8 cellular contexts compared by ENCODE assay signal in the genomic region with DNA sequence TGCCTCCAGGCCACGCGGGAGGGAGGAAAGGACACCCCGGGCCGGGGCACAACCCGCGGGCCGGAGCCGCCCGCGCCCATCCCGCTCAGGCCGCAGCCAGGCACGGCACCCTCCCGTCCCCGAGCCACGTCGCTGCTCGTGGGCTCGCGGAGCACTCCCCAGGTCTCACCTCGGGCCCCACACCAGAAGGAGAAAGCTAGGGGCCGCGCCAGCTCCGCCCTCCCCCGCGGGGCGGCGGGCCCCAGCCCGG. TPM values are rescaled to one million over a fixed set of nuclear protein-coding genes. Genes with fewer than 3 reads are reported as not detected.
DNase-seq lines count a peak whose midpoint lies in the region; ATAC-seq and TF ChIP-seq lines count a peak whose summit lies in the region.

No MANE protein-coding gene starts in this region.

- peaks cover 33% of the 10 kb centered on the region for H3K36me3 Mint-ChIP-seq in activated naive CD4-positive, alpha-beta T cell treated with anti-CD3 and anti-CD28 coated beads, Interleukin-2, amount 10 ng/mL, durations not matched to agents 7 days and 5 days
- H3K36me3 Mint-ChIP-seq in activated naive CD8-positive, alpha-beta T cell treated with anti-CD3 and anti-CD28 coated beads, Interleukin-2, amount 50 U/mL, for 24 hours (ENCODE audit: low read depth) = peaks cover 37% of the 10 kb centered on the region

- H3K4me3 Mint-ChIP-seq in activated naive CD4-positive, alpha-beta T cell treated with anti-CD3 and anti-CD28 coated beads, Interleukin-2, amount 10 ng/mL, durations not matched to agents 7 days and 5 days = peak overlapping the region; percentile 89
- H3K4me3 Mint-ChIP-seq in activated naive CD8-positive, alpha-beta T cell treated with anti-CD3 and anti-CD28 coated beads, Interleukin-2, amount 50 U/mL, for 24 hours = peak overlapping the region; percentile 93

- no peaks in the 10 kb centered on the region for H3K9me3 Mint-ChIP-seq in activated naive CD4-positive, alpha-beta T cell treated with anti-CD3 and anti-CD28 coated beads, Interleukin-2, amount 10 ng/mL, durations not matched to agents 7 days and 5 days
- H3K9me3 Mint-ChIP-seq in activated naive CD8-positive, alpha-beta T cell treated with anti-CD3 and anti-CD28 coated beads, Interleukin-2, amount 50 U/mL, for 24 hours = no peaks in the 10 kb centered on the region

- H3K36me3 ChIP-seq in liver (ENCODE audit: control insufficient read depth in 4 of 4, insufficient read depth in 3 of 4, low read depth in 1 of 4, low read length in 3 of 4) = no peaks in the 10 kb centered on the region
- H3K36me3 ChIP-seq in upper lobe of left lung = peaks cover 0 to 5% (median 0%) of the 10 kb centered on the region in 4 donors

- peak overlapping the region; percentile 79 to 97 for H3K9ac ChIP-seq in liver (ENCODE audit: low read depth in 1 of 2, low read length in 2 of 2)

- peak in 1 of 4 donors; percentile 37 for TF ChIP-seq EP300 in upper lobe of left lung (IDR thresholded peaks at IDR 0.05)

- CTCF ChIA-PET in activated naive CD4-positive, alpha-beta T cell treated with anti-CD3 and anti-CD28 coated beads, Interleukin-2, amount 10 ng/mL, durations not matched to agents 7 days and 5 days (lab: Charles Lee) = interaction anchor here (0.9 to 1.2 kb wide), 2 partner anchors 32 to 165 kb away, joined by 3 read pairs; a partner anchor contains a TSS

- H3K27me3 Mint-ChIP-seq in activated naive CD4-positive, alpha-beta T cell treated with anti-CD3 and anti-CD28 coated beads, Interleukin-2, amount 10 ng/mL, durations not matched to agents 7 days and 5 days = no peaks in the 10 kb centered on the region
- peaks cover 2% of the 10 kb centered on the region for H3K27me3 Mint-ChIP-seq in activated naive CD8-positive, alpha-beta T cell treated with anti-CD3 and anti-CD28 coated beads, Interleukin-2, amount 50 U/mL, for 24 hours

- H3K9me3 ChIP-seq in liver (ENCODE audit: control insufficient read depth in 4 of 4, low read length in 3 of 4) (no peaks in the 10 kb centered on the region), upper lobe of left lung (no peaks in the 10 kb centered on the region)

- TF ChIP-seq POLR2A in upper lobe of left lung (IDR thresholded peaks at IDR 0.05) = peak in 1 of 4 donors; percentile 88

- WGBS in liver = under 1% methylated on average over 29 of the region's 29 CpGs
- WGBS in upper lobe of left lung, 2 donors = 1% methylated on average over 15 to 16 of the region's 29 CpGs

- DNase-seq in activated naive CD4-positive, alpha-beta T cell treated with anti-CD3 and anti-CD28 coated beads, Interleukin-2, amount 10 ng/mL, durations not matched to agents 7 days and 5 days = no peak
- no peak for DNase-seq in activated naive CD4-positive, alpha-beta T cell (lab: John Stamatoyannopoulos, UW)
- DNase-seq in activated naive CD8-positive, alpha-beta T cell treated with anti-CD3 and anti-CD28 coated beads, Interleukin-2, amount 50 U/mL, for 24 hours = no peak
- no peak for DNase-seq in upper lobe of left lung
- no peak for DNase-seq in foreskin melanocyte
- DNase-seq in GM10266 (ENCODE audit: extremely low spot score) = no peak

- no peak for TF ChIP-seq RAD21 in liver (IDR thresholded peaks at IDR 0.05)

- H3K4me1 Mint-ChIP-seq in activated naive CD4-positive, alpha-beta T cell treated with anti-CD3 and anti-CD28 coated beads, Interleukin-2, amount 10 ng/mL, durations not matched to agents 7 days and 5 days = peaks cover 71% of the 10 kb centered on the region
- H3K4me1 Mint-ChIP-seq in activated naive CD8-positive, alpha-beta T cell treated with anti-CD3 and anti-CD28 coated beads, Interleukin-2, amount 50 U/mL, for 24 hours = peaks cover 75% of the 10 kb centered on the region

- H3K27ac ChIP-seq in liver (ENCODE audit: low read depth in 1 of 2, low read length in 2 of 2) (peak overlapping the region; percentile 98), upper lobe of left lung (peak overlapping the region; percentile 99 to 100 (median 100))

- no peak for TF ChIP-seq CTCF in liver (IDR thresholded peaks at IDR 0.05; ENCODE audit: low read depth, low read length, missing input control)
- peak in 3 of 6 experiments; percentile 8 to 33 (median 24) for TF ChIP-seq CTCF in upper lobe of left lung (IDR thresholded peaks at IDR 0.05)
- TF ChIP-seq CTCF in GM10266 (IDR thresholded peaks at IDR 0.05; ENCODE audit: control insufficient read depth, insufficient read depth, low read depth, missing control alignments) = no peak

- peak overlapping the region; percentile 96 for H3K27ac Mint-ChIP-seq in activated naive CD4-positive, alpha-beta T cell treated with anti-CD3 and anti-CD28 coated beads, Interleukin-2, amount 10 ng/mL, durations not matched to agents 7 days and 5 days
- peak overlapping the region; percentile 100 for H3K27ac Mint-ChIP-seq in activated naive CD8-positive, alpha-beta T cell treated with anti-CD3 and anti-CD28 coated beads, Interleukin-2, amount 50 U/mL, for 24 hours

- ATAC-seq in activated naive CD8-positive, alpha-beta T cell treated with anti-CD3 and anti-CD28 coated beads, Interleukin-2, amount 50 U/mL, for 24 hours = no peak
- ATAC-seq in upper lobe of left lung (ENCODE audit: low FRiP score in 2 of 2) (no peak), HG03565 (IDR thresholded peaks at IDR 0.05; ENCODE audit: unreplicated experiment) (no peak)

- H3K4me3 ChIP-seq in liver (ENCODE audit: low read depth in 1 of 3, low read length in 3 of 3) = peak overlapping the region; percentile 75 to 91 (median 83)
- H3K4me3 ChIP-seq in upper lobe of left lung = peak overlapping the region; percentile 76 to 90 (median 88)

- H3K27me3 ChIP-seq in liver (ENCODE audit: control insufficient read depth in 4 of 4, insufficient read depth in 4 of 4, low read length in 3 of 4) (no peaks in the 10 kb centered on the region), upper lobe of left lung (no peaks in the 10 kb centered on the region)

- H3K4me1 ChIP-seq in liver (ENCODE audit: control insufficient read depth in 4 of 4, insufficient read depth in 4 of 4, low read length in 3 of 4) (peaks cover 12 to 60% (median 51%) of the 10 kb centered on the region in 4 donors), upper lobe of left lung (peaks cover 43 to 56% (median 44%) of the 10 kb centered on the region in 4 donors)

TF ChIP-seq in liver, 16 proteins besides CTCF, POLR2A, EP300 and RAD21:
- no peak for TF ChIP-seq HNF4A (conservative IDR thresholded peaks at IDR 0.05)
- TF ChIP-seq JUND (IDR thresholded peaks at IDR 0.05) = no peak
- TF ChIP-seq TAF1 (conservative IDR thresholded peaks at IDR 0.05) = no peak
- TF ChIP-seq GABPA (IDR thresholded peaks at IDR 0.05 in 1 of 2, conservative IDR thresholded peaks at IDR 0.05 in 1 of 2) = no peak
- TF ChIP-seq, protein P1, sequence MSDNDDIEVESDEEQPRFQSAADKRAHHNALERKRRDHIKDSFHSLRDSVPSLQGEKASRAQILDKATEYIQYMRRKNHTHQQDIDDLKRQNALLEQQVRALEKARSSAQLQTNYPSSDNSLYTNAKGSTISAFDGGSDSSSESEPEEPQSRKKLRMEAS (IDR thresholded peaks at IDR 0.05) = no peak
- no peak for TF ChIP-seq EGR1 (IDR thresholded peaks at IDR 0.05; ENCODE audit: low read depth in 2 of 2)

RNA-seq across cellular contexts. Expression of a gene that starts 0.6 kb away (rescaled TPM):
- 100 to 1,000 TPM; 259 to 580 TPM for total RNA-seq in liver
- 100 to 1,000 TPM; 219 to 257 TPM for polyA plus RNA-seq in liver
- 100 to 1,000 TPM; 339 to 691 (median 487) TPM for total RNA-seq in upper lobe of left lung

RNA-seq across cellular contexts. Expression of a gene that starts 0.9 kb away (rescaled TPM):
- total RNA-seq in liver (100 to 1,000 TPM; 119 to 147 TPM), upper lobe of left lung (100 to 1,000 TPM; 213 to 322 (median 252) TPM)
- 10 to 100 TPM; 63.7 to 75.1 TPM for polyA plus RNA-seq in liver

RNA-seq across cellular contexts. Expression of a gene that starts 41.2 kb away (rescaled TPM):
- total RNA-seq in liver (10 to 100 TPM; 17.8 to 30.9 TPM), upper lobe of left lung (10 to 100 TPM; 33.4 to 96.4 (median 42.2) TPM)
- 10 to 100 TPM in 1 of 2 donors, 1 to 10 TPM in 1; 5.8 to 10.7 TPM for polyA plus RNA-seq in liver
